Comparison of ENCODE assay signal across 12 cellular contexts in genomic region chr17:61201211-61201610, GRCh38.
DNase-seq lines count a peak whose midpoint lies in the region; TF ChIP-seq lines count a peak whose summit lies in the region.
"Had no signal": no experiment of that assay in that cellular context is flagged by ENCODE, and none has a peak within 500 bp of the region (broad histone marks: within the 10 kb centered on the region; RNA-seq: fewer than 3 reads in every experiment).

No MANE protein-coding gene starts in this region.

- no peaks in the 10 kb centered on the region for H3K36me3 ChIP-seq in breast epithelium
- H3K36me3 ChIP-seq in vagina = no peaks in the 10 kb centered on the region
- H3K36me3 ChIP-seq in neuronal stem cell (replicated peaks in 1 of 2; ENCODE audit: control insufficient read depth in 2 of 2, insufficient read depth in 2 of 2, low read length in 2 of 2) = no peaks in the 10 kb centered on the region

- no peak overlapping the region for H3K9ac ChIP-seq in neuronal stem cell (ENCODE audit: low read depth, low read length, poor library complexity)

- H3K9me3 ChIP-seq in breast epithelium (no peaks in the 10 kb centered on the region), vagina (no peaks in the 10 kb centered on the region), neuronal stem cell (replicated peaks in 1 of 2; ENCODE audit: control insufficient read depth in 2 of 2, insufficient read depth in 1 of 2, low read depth in 1 of 2, low read length in 2 of 2) (no peaks in the 10 kb centered on the region)

- no peak overlapping the region for H3K18ac ChIP-seq in neuronal stem cell (ENCODE audit: low read length)

- DNase-seq in MCF 10A (ENCODE audit: unreplicated experiment) (peak; percentile 56), breast epithelium (ENCODE audit: low spot score in 2 of 2) (no peak), astrocyte of the cerebellum (ENCODE audit: low read depth) (peak; percentile 83), kidney tubule cell (ENCODE audit: low spot score) (peak; percentile 92), vagina (ENCODE audit: extremely low spot score in 2 of 2) (no peak), neuronal stem cell (ENCODE audit: low spot score) (no peak), RKO (ENCODE audit: low spot score) (no peak)
- no peak for DNase-seq in activated CD8-positive, alpha-beta memory T cell treated with anti-CD3 and anti-CD28 coated beads for 24 hours
- DNase-seq: NCI-H2081 treated with DMSO at 0.1 percent for 48 hours; stimulated activated naive CD8-positive, alpha-beta T cell treated with anti-CD3 and anti-CD28 coated beads, Interleukin-15, Interleukin-2, amounts not matched to agents 100 U/mL and 50 U/mL, for 24 hours had no signal

- H3K9me3 Mint-ChIP-seq in MCF 10A (ENCODE audit: unreplicated experiment) = no peaks in the 10 kb centered on the region
- H3K9me3 Mint-ChIP-seq: activated naive CD4-positive, alpha-beta T cell treated with anti-CD3 and anti-CD28 coated beads, Interleukin-2, amount 50 U/mL, for 72 hours had no signal

- no CpG with 5 or more reads among the region's 3 CpGs for WGBS in neuronal stem cell (ENCODE audit: extremely low coverage in 2 of 2, insufficient read length in 2 of 2, insufficient replicate concordance in 1 of 2), 2 donors

- no TSS peak for BruUV-seq in MCF 10A (replicated peaks; lab: Mats Ljungman, UMichigan)

- H3K27ac Mint-ChIP-seq in MCF 10A (ENCODE audit: low read depth, unreplicated experiment) = no peak overlapping the region
- H3K27ac Mint-ChIP-seq: activated naive CD4-positive, alpha-beta T cell treated with anti-CD3 and anti-CD28 coated beads, Interleukin-2, amount 50 U/mL, for 72 hours had no signal

- no peak overlapping the region for H3K14ac ChIP-seq in neuronal stem cell (ENCODE audit: low read length)

- H2AFZ ChIP-seq in neuronal stem cell (ENCODE audit: low read length) = no peak overlapping the region

- H3K27ac ChIP-seq in breast epithelium (no peak overlapping the region), vagina (peak overlapping the region; percentile 48), neuronal stem cell (replicated peaks; ENCODE audit: low read length) (no peak overlapping the region)
- H3K27ac ChIP-seq: epithelial cell of prostate had no signal

- H3K23ac ChIP-seq in neuronal stem cell (ENCODE audit: low read depth, low read length, poor library complexity) = no peak overlapping the region

- no peak overlapping the region for H3K4me2 ChIP-seq in neuronal stem cell (ENCODE audit: insufficient read depth, low read length, poor library complexity, severe bottlenecking)

- TF ChIP-seq CTCF in MCF 10A (IDR thresholded peaks at IDR 0.05; ENCODE audit: unreplicated experiment) = no peak
- TF ChIP-seq CTCF in breast epithelium (IDR thresholded peaks at IDR 0.05) = no peak
- TF ChIP-seq CTCF in astrocyte of the cerebellum (IDR thresholded peaks at IDR 0.05; ENCODE audit: low read depth, low read length, missing control alignments) = no peak
- no peak for TF ChIP-seq CTCF in vagina (IDR thresholded peaks at IDR 0.05)

- intact Hi-C loops in MCF 10A (cut with micrococcal nuclease) = no loop called here
- intact Hi-C loops in breast epithelium (cut with DNase I; ENCODE audit: low total_unique reads) = no loop called here
- intact Hi-C loops in vagina (cut with DNase I) = no loop called here

- H3K4me3 Mint-ChIP-seq in MCF 10A (ENCODE audit: unreplicated experiment) = no peak overlapping the region

- no peaks in the 10 kb centered on the region for H3K79me1 ChIP-seq in neuronal stem cell (ENCODE audit: low read depth, low read length)

- H3K4me3 ChIP-seq in breast epithelium = no peak overlapping the region
- no peak overlapping the region for H3K4me3 ChIP-seq in astrocyte of the cerebellum (ENCODE audit: low read depth, low read length)
- H3K4me3 ChIP-seq in vagina = no peak overlapping the region
- no peak overlapping the region for H3K4me3 ChIP-seq in neuronal stem cell (ENCODE audit: low read length in 2 of 2)

- H3K27me3 Mint-ChIP-seq in MCF 10A (ENCODE audit: insufficient read depth, unreplicated experiment) = no peaks in the 10 kb centered on the region

- no peak overlapping the region for H2BK15ac ChIP-seq in neuronal stem cell (ENCODE audit: low read length)

- in situ Hi-C loops in astrocyte of the cerebellum (cut with HindIII; ENCODE audit: low sequenced_read_pairs) = no loop called here

- H3K4me1 Mint-ChIP-seq in MCF 10A (ENCODE audit: insufficient read depth, unreplicated experiment) = no peaks in the 10 kb centered on the region

- H4K91ac ChIP-seq in neuronal stem cell (ENCODE audit: low read depth, low read length, poor library complexity) = no peak overlapping the region

- POLR2A ChIA-PET in MCF 10A (lab: Yijun Ruan, JAX) = no interaction called here

- H2BK120ac ChIP-seq in neuronal stem cell (ENCODE audit: low read depth, low read length) = no peak overlapping the region

- H2BK12ac ChIP-seq in neuronal stem cell (ENCODE audit: low read length) = no peak overlapping the region

- no peaks in the 10 kb centered on the region for H3K27me3 ChIP-seq in breast epithelium
- no peaks in the 10 kb centered on the region for H3K27me3 ChIP-seq in vagina
- no peaks in the 10 kb centered on the region for H3K27me3 ChIP-seq in neuronal stem cell (ENCODE audit: control insufficient read depth in 3 of 3, insufficient read depth in 3 of 3, low read depth in 1 of 3, low read length in 3 of 3)

- no peak overlapping the region for H3K4ac ChIP-seq in neuronal stem cell (ENCODE audit: low read length)

- no peaks in the 10 kb centered on the region for H3K4me1 ChIP-seq in breast epithelium
- H3K4me1 ChIP-seq in vagina = peaks cover 5% of the 10 kb centered on the region
- peaks cover 7% of the 10 kb centered on the region in 2 donors for H3K4me1 ChIP-seq in neuronal stem cell (ENCODE audit: control insufficient read depth in 2 of 2, insufficient read depth in 1 of 2, low read depth in 1 of 2, low read length in 2 of 2)

- H2BK5ac ChIP-seq in neuronal stem cell (ENCODE audit: low read length) = no peak overlapping the region

- no peak overlapping the region for H4K8ac ChIP-seq in neuronal stem cell (ENCODE audit: low read depth, low read length)

- no peak overlapping the region for H2AK5ac ChIP-seq in neuronal stem cell (ENCODE audit: low read depth, low read length)

- CTCF ChIA-PET in MCF 10A (lab: Yijun Ruan, JAX) = no interaction called here

- no peaks in the 10 kb centered on the region for H3K36me3 Mint-ChIP-seq in MCF 10A (ENCODE audit: insufficient read depth, unreplicated experiment)

- TF ChIP-seq POLR2A in breast epithelium (IDR thresholded peaks at IDR 0.05) (no peak), vagina (IDR thresholded peaks at IDR 0.05) (no peak)

Comparison
In these comparisons a context has a peak if more than half of its experiments do, and no peak if none do; other contexts are left out.
1. DNase-seq: peak in MCF 10A (single experiment), astrocyte of the cerebellum (single experiment) and kidney tubule cell (single experiment); none in breast epithelium (0 of 2), vagina (0 of 2), neuronal stem cell (single experiment), RKO (single experiment) and activated CD8-positive, alpha-beta memory T cell treated with anti-CD3 and anti-CD28 coated beads for 24 hours (single experiment).